Comparison of ENCODE assay signal across 22 cellular contexts in the genomic region with DNA sequence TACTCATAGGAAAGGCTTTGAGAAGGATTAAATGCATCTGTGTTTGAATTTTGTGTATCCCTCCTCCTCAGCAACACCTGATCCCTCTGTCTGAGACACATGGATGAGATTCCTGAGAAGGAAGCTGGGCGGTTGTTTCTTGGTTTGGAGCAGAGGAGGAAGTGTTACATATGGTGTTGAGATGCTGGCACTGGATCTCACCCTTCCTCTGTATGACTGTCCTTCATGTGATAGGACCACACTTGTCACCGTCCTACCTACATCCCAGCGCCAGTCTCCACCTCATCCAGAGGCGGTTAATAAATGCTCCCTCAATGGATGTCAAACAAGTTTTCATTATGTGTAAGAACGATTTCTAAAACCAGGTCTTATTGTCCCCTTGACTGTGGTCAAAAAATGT. TPM values are rescaled to one million over a fixed set of nuclear protein-coding genes. Genes with fewer than 3 reads are reported as not detected.
DNase-seq lines count a peak whose midpoint lies in the region; ATAC-seq, FAIRE-seq and TF ChIP-seq lines count a peak whose summit lies in the region.
"Had no signal": no experiment of that assay in that cellular context is flagged by ENCODE, and none has a peak within 500 bp of the region (broad histone marks: within the 10 kb centered on the region; RNA-seq: fewer than 3 reads in every experiment).

No MANE protein-coding gene starts in this region.

- intact Hi-C loops in CD14-positive monocyte (cut with micrococcal nuclease) (no loop called here), IMR-90 (cut with micrococcal nuclease) (no loop called here)
- intact Hi-C loops in activated CD4-positive, alpha-beta T cell treated with anti-CD3 and anti-CD28 coated beads, Interleukin-2, amount 10 ng/mL, durations not matched to agents 24 days and 14 days (cut with micrococcal nuclease), result no loop called here

- no CpG with 5 or more reads among the region's 5 CpGs for WGBS in IMR-90 (ENCODE audit: extremely low coverage in 2 of 2, insufficient read length in 1 of 2), 2 experiments
- WGBS in trophoblast cell (ENCODE audit: extremely low coverage, insufficient coverage, insufficient read length), result no CpG with 5 or more reads among the region's 5 CpGs

- in situ Hi-C loops in IMR-90 (cut with MboI; ENCODE audit: low sequenced_read_pairs), result no loop called here

- TF ChIP-seq POLR2A in IMR-90 (IDR thresholded peaks at IDR 0.05; ENCODE audit: low read depth, low read length), result no peak

- peaks cover 0 to 2% (median 2%) of the 10 kb centered on the region in 3 donors for H3K27me3 Mint-ChIP-seq in CD14-positive monocyte (ENCODE audit: low read depth in 3 of 3)
- no peaks in the 10 kb centered on the region for H3K27me3 Mint-ChIP-seq in astrocyte (ENCODE audit: low read depth, unreplicated experiment)
- H3K27me3 Mint-ChIP-seq in activated CD4-positive, alpha-beta T cell treated with anti-CD3 and anti-CD28 coated beads, Interleukin-2, amount 10 ng/mL, durations not matched to agents 24 days and 14 days, result no peaks in the 10 kb centered on the region
- H3K27me3 Mint-ChIP-seq: CD8-positive, alpha-beta memory T cell; IgD-negative memory B cell had no signal

- H3K9me3 Mint-ChIP-seq in CD14-positive monocyte (no peaks in the 10 kb centered on the region), astrocyte (ENCODE audit: unreplicated experiment) (no peaks in the 10 kb centered on the region)
- H3K9me3 Mint-ChIP-seq in activated CD4-positive, alpha-beta T cell treated with anti-CD3 and anti-CD28 coated beads, Interleukin-2, amount 10 ng/mL, durations not matched to agents 24 days and 14 days, result peaks cover 6% of the 10 kb centered on the region
- H3K9me3 Mint-ChIP-seq: CD8-positive, alpha-beta memory T cell; IgD-negative memory B cell had no signal

- no peak for FAIRE-seq in astrocyte (lab: Jason Lieb, UNC)
- FAIRE-seq: A549, GM12878 had no signal

- H2BK20ac ChIP-seq in IMR-90 (ENCODE audit: low read depth, low read length), result 0 out of 2 replicates have a peak overlapping the region, but pooled peaks have one; percentile 58

- no peaks in the 10 kb centered on the region for H3K9me3 ChIP-seq in IMR-90 (ENCODE audit: control insufficient read depth, insufficient read depth, low read length)
- H3K9me3 ChIP-seq in astrocyte (ENCODE audit: insufficient read depth, low read depth, low read length), result no peaks in the 10 kb centered on the region
- no peaks in the 10 kb centered on the region for H3K9me3 ChIP-seq in trophoblast cell (ENCODE audit: insufficient read depth, low read depth, low read length)
- H3K9me3 ChIP-seq: A549, HAP-1 had no signal

- H3K4me1 ChIP-seq in IMR-90 (ENCODE audit: control insufficient read depth, insufficient read depth, low read length), result peaks cover 14% of the 10 kb centered on the region
- peaks cover 6% of the 10 kb centered on the region for H3K4me1 ChIP-seq in astrocyte (ENCODE audit: insufficient read depth, low read length)
- peaks cover 9 to 11% of the 10 kb centered on the region in 2 experiments for H3K4me1 ChIP-seq in trophoblast cell (ENCODE audit: control insufficient read depth in 1 of 2, insufficient read depth in 2 of 2, low read length in 2 of 2)

- no peak overlapping the region; the same call in 1 of the 2 replicates for H4K5ac ChIP-seq in IMR-90 (ENCODE audit: low read depth, low read length)

- no peak for ATAC-seq in IMR-90 (ENCODE audit: low read depth)
- ATAC-seq: A549, GM12878 had no signal

- peak overlapping the region; percentile 30; the same call in 1 of the 2 replicates for H2BK120ac ChIP-seq in IMR-90 (ENCODE audit: low read depth, low read length)
- no peak overlapping the region for H2BK120ac ChIP-seq in trophoblast cell (ENCODE audit: insufficient read depth, low read length, poor library complexity)

- peaks cover 10% of the 10 kb centered on the region for H3K9me1 ChIP-seq in IMR-90 (ENCODE audit: insufficient read depth, low read length)

- H3K36me3 ChIP-seq in IMR-90 (ENCODE audit: control insufficient read depth, insufficient read depth, low read length), result no peaks in the 10 kb centered on the region
- no peaks in the 10 kb centered on the region for H3K36me3 ChIP-seq in astrocyte (ENCODE audit: insufficient read depth, low read length)
- no peaks in the 10 kb centered on the region for H3K36me3 ChIP-seq in trophoblast cell (ENCODE audit: control insufficient read depth in 1 of 2, insufficient read depth in 2 of 2, low read length in 2 of 2)
- H3K36me3 ChIP-seq: HAP-1 had no signal

- H3K18ac ChIP-seq in IMR-90 (ENCODE audit: low read depth, low read length) (peak overlapping the region; percentile 60), trophoblast cell (ENCODE audit: low read length) (no peak overlapping the region)

- no peak overlapping the region for H2AK9ac ChIP-seq in IMR-90 (replicated peaks; ENCODE audit: low read depth, low read length, poor library complexity)

- H2AFZ ChIP-seq in IMR-90 (replicated peaks; ENCODE audit: low read length, poor library complexity) (no peak overlapping the region), astrocyte (ENCODE audit: low read depth, low read length) (no peak overlapping the region), trophoblast cell (ENCODE audit: insufficient read depth, low read length, poor library complexity) (no peak overlapping the region)
- H2AFZ ChIP-seq: GM23248 had no signal

- no peaks in the 10 kb centered on the region for H3K27me3 ChIP-seq in IMR-90 (ENCODE audit: control insufficient read depth, insufficient read depth, low read length)
- H3K27me3 ChIP-seq in astrocyte (ENCODE audit: insufficient read depth, low read length), result no peaks in the 10 kb centered on the region
- no peaks in the 10 kb centered on the region for H3K27me3 ChIP-seq in trophoblast cell (ENCODE audit: insufficient read depth, low read length)

- H3K23ac ChIP-seq in IMR-90 (ENCODE audit: low read depth, low read length), result peak overlapping the region; percentile 24; the same call in 1 of the 2 replicates
- H3K23ac ChIP-seq in trophoblast cell (ENCODE audit: low read length), result peak overlapping the region; percentile 82

- H3K4me1 Mint-ChIP-seq in CD14-positive monocyte (peaks cover 43% of the 10 kb centered on the region), astrocyte (ENCODE audit: low read depth, unreplicated experiment) (peaks cover 22% of the 10 kb centered on the region)
- peaks cover 51% of the 10 kb centered on the region for H3K4me1 Mint-ChIP-seq in activated CD4-positive, alpha-beta T cell treated with anti-CD3 and anti-CD28 coated beads, Interleukin-2, amount 10 ng/mL, durations not matched to agents 24 days and 14 days

- BruUV-seq in IMR-90 (replicated peaks; lab: Mats Ljungman, UMichigan), result no TSS peak

- H3K27ac Mint-ChIP-seq in CD14-positive monocyte (peak overlapping the region; percentile 67 to 94 (median 88)), astrocyte (ENCODE audit: unreplicated experiment) (peak overlapping the region; percentile 48)
- H3K27ac Mint-ChIP-seq in activated CD4-positive, alpha-beta T cell treated with anti-CD3 and anti-CD28 coated beads, Interleukin-2, amount 10 ng/mL, durations not matched to agents 24 days and 14 days, result no peak overlapping the region
- H3K27ac Mint-ChIP-seq: IgD-negative memory B cell had no signal

- H2BK15ac ChIP-seq in IMR-90 (ENCODE audit: low read depth, low read length), result peak overlapping the region; percentile 62

- POLR2A ChIA-PET in IMR-90 (lab: Charles Lee; ENCODE audit: unreplicated experiment), result no interaction called here

- no peak overlapping the region for H2BK12ac ChIP-seq in trophoblast cell (ENCODE audit: low read length)

- no peak for TF ChIP-seq RAD21 in IMR-90 (IDR thresholded peaks at IDR 0.05; ENCODE audit: low read length)

- H3K36me3 Mint-ChIP-seq in CD14-positive monocyte, result no peaks in the 10 kb centered on the region
- no peaks in the 10 kb centered on the region for H3K36me3 Mint-ChIP-seq in astrocyte (ENCODE audit: low read depth, unreplicated experiment)
- H3K36me3 Mint-ChIP-seq in activated CD4-positive, alpha-beta T cell treated with anti-CD3 and anti-CD28 coated beads, Interleukin-2, amount 10 ng/mL, durations not matched to agents 24 days and 14 days (ENCODE audit: low read depth), result peaks cover 2% of the 10 kb centered on the region
- H3K36me3 Mint-ChIP-seq: CD8-positive, alpha-beta memory T cell; IgD-negative memory B cell had no signal

- dilution Hi-C loops in IMR-90 (cut with HindIII; ENCODE audit: low sequenced_read_pairs, unreplicated experiment), result no loop called here

- H3K4me3 Mint-ChIP-seq in CD14-positive monocyte (peak overlapping the region in 1 of 2 donors; percentile 37), astrocyte (ENCODE audit: unreplicated experiment) (no peak overlapping the region)
- no peak overlapping the region for H3K4me3 Mint-ChIP-seq in activated CD4-positive, alpha-beta T cell treated with anti-CD3 and anti-CD28 coated beads, Interleukin-2, amount 10 ng/mL, durations not matched to agents 24 days and 14 days
- H3K4me3 Mint-ChIP-seq: CD8-positive, alpha-beta memory T cell; IgD-negative memory B cell had no signal

- no peak overlapping the region for H3K4me2 ChIP-seq in IMR-90 (ENCODE audit: low read depth, low read length)
- H3K4me2 ChIP-seq in astrocyte (ENCODE audit: low read length), result no peak overlapping the region
- no peak overlapping the region for H3K4me2 ChIP-seq in trophoblast cell (ENCODE audit: low read length)
- H3K4me2 ChIP-seq: A549 had no signal

- H3K27ac ChIP-seq in IMR-90 (ENCODE audit: insufficient read depth, low read length) (no peak overlapping the region), astrocyte (ENCODE audit: low read depth, low read length) (no peak overlapping the region), trophoblast cell (ENCODE audit: low read depth, low read length) (no peak overlapping the region)
- H3K27ac ChIP-seq: 22Rv1, C4-2B, GM23248, HL-60 had no signal

- H3K56ac ChIP-seq in IMR-90 (ENCODE audit: extremely low read depth, insufficient read depth, low read length), result no peak overlapping the region

- no peak for TF ChIP-seq CTCF in CD14-positive monocyte (IDR thresholded peaks at IDR 0.05)
- TF ChIP-seq CTCF in IMR-90 (conservative IDR thresholded peaks at IDR 0.05; ENCODE audit: low read depth, low read length), result no peak
- no peak for TF ChIP-seq CTCF in astrocyte (IDR thresholded peaks at IDR 0.05; ENCODE audit: insufficient read depth, low read depth, low read length)

- H3K9ac ChIP-seq in IMR-90 (ENCODE audit: low read depth, low read length), result no peak overlapping the region
- no peak overlapping the region for H3K9ac ChIP-seq in astrocyte (ENCODE audit: low read length)
- no peak overlapping the region for H3K9ac ChIP-seq in trophoblast cell (ENCODE audit: low read length)
- H3K9ac ChIP-seq: GM23248 had no signal

- H3K4me3 ChIP-seq in IMR-90 (ENCODE audit: insufficient read depth, low read depth, low read length), result no peak overlapping the region
- no peak overlapping the region for H3K4me3 ChIP-seq in astrocyte (ENCODE audit: insufficient read depth, low read depth, low read length)
- no peak overlapping the region for H3K4me3 ChIP-seq in trophoblast cell (ENCODE audit: low read depth, low read length)
- H3K4me3 ChIP-seq: A549, GM12878, GM23248, HAP-1 had no signal

- H3K4ac ChIP-seq in IMR-90 (ENCODE audit: low read depth, low read length), result no peak overlapping the region
- H3K4ac ChIP-seq in trophoblast cell (ENCODE audit: low read depth, low read length), result no peak overlapping the region

- CTCF ChIA-PET in IMR-90 (lab: Yijun Ruan, JAX), result no interaction called here

- H4K91ac ChIP-seq in IMR-90 (ENCODE audit: insufficient read depth, low read depth, low read length) (0 out of 2 replicates have a peak overlapping the region, but pooled peaks have one; percentile 52), trophoblast cell (ENCODE audit: low read depth, low read length) (no peak overlapping the region)

- DNase-seq in CD14-positive monocyte (ENCODE audit: low spot score), result no peak
- DNase-seq in IMR-90, result no peak
- no peak for DNase-seq in astrocyte (ENCODE audit: low read depth)
- DNase-seq in trophoblast cell, result no peak
- no peak for DNase-seq in NCI-H69 (lab: John Stamatoyannopoulos, UW)
- no peak for DNase-seq in activated CD4-positive, alpha-beta T cell treated with anti-CD3 and anti-CD28 coated beads, Interleukin-2, amount 10 ng/mL, durations not matched to agents 24 days and 14 days
- DNase-seq in NCI-H2029 treated with DMSO at 0.1 percent for 48 hours (lab: John Stamatoyannopoulos, UW), result no peak
- DNase-seq: AML-193; CD8-positive, alpha-beta memory T cell; COR-L47; DMS 273 treated with DMSO at 0.1 percent for 48 hours; DMS53; DND-41; EL; GM23248 had no signal

- H2BK5ac ChIP-seq in IMR-90 (ENCODE audit: low read depth, low read length, poor library complexity, severe bottlenecking), result no peak overlapping the region
- no peak overlapping the region for H2BK5ac ChIP-seq in trophoblast cell (ENCODE audit: low read depth, low read length, poor library complexity)

- peak overlapping the region; percentile 55 for H2AK5ac ChIP-seq in IMR-90 (ENCODE audit: low read depth, low read length)
- H2AK5ac ChIP-seq in trophoblast cell (ENCODE audit: low read length), result no peak overlapping the region

- peaks cover 2 to 12% of the 10 kb centered on the region in 2 experiments; a peak in 2 of 4 replicates for H3K79me1 ChIP-seq in IMR-90 (ENCODE audit: low read depth in 1 of 2, low read length in 2 of 2)
- peaks cover 12% of the 10 kb centered on the region for H3K79me1 ChIP-seq in trophoblast cell (ENCODE audit: low read length)

- H4K12ac ChIP-seq in trophoblast cell (ENCODE audit: low read depth, low read length), result no peak overlapping the region

- H3K14ac ChIP-seq in IMR-90 (replicated peaks; ENCODE audit: low read depth, low read length) (no peak overlapping the region), trophoblast cell (ENCODE audit: low read length) (no peak overlapping the region)

- H3K79me2 ChIP-seq in astrocyte (ENCODE audit: insufficient read depth, low read length) (no peaks in the 10 kb centered on the region), trophoblast cell (ENCODE audit: control insufficient read depth, insufficient read depth, low read length, poor library complexity) (peaks cover 1% of the 10 kb centered on the region)

- H4K8ac ChIP-seq in IMR-90 (ENCODE audit: low read depth in 2 of 2, low read length in 2 of 2) (peak overlapping the region in 1 of 2 experiments; percentile 35; a peak in 1 of 4 replicates), trophoblast cell (ENCODE audit: low read depth, low read length) (no peak overlapping the region)

- H4K20me1 ChIP-seq in IMR-90 (ENCODE audit: insufficient read depth, low read length), result no peaks in the 10 kb centered on the region
- H4K20me1 ChIP-seq in astrocyte (ENCODE audit: insufficient read depth, low read length), result no peaks in the 10 kb centered on the region

RNA-seq across cellular contexts. Expression of gene KLF6, which starts 49.4 kb away (rescaled TPM):
- polyA plus RNA-seq in CD14-positive monocyte (100 to 1,000 TPM; 499 to 510 TPM), IMR-90 (2012; rRNA removed) (123 and 175 TPM in 2 replicates)
- total RNA-seq in IMR-90 (2012; rRNA removed) (69.0 and 98.6 TPM in 2 replicates), astrocyte (250 and 319 TPM in 2 replicates)
- 70.4 and 114 TPM in 2 replicates for polyA plus RNA-seq in IMR-90 (2012; cell fraction: cytosol; rRNA removed)
- polyA plus RNA-seq in IMR-90 (2012; cell fraction: nucleus; rRNA removed; ENCODE audit: low replicate concordance), result 720 and 827 TPM in 2 replicates
- polyA plus RNA-seq in trophoblast cell (2013), result 113 TPM in 2 replicates
- total RNA-seq in activated CD4-positive, alpha-beta T cell treated with anti-CD3 and anti-CD28 coated beads, Interleukin-2, amount 10 ng/mL, durations not matched to agents 24 days and 14 days, result 116 and 127 TPM in 2 replicates
